In the genomic region with DNA sequence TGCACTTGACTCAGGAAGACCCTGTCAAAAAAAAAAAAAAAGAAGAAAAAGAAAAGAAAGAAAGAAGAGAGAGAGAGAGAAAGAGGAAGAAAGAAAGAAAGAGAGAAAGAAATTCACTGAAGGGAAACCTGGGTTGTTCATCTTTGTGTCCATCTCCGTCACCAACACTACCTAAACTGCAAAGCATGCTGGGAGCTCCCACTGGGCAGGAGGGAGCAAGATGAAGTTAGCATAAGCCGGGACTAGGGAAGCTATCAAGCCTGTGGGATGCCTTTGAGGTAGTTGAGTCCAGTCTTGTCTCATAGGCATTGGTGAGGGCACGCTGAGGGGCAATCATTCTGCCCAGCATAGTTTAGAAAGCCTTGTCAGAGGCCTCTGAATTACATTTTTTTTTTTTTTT, we compare ENCODE assay signal across 1 cellular context.
TF ChIP-seq lines count a peak whose summit lies in the region.

No MANE protein-coding gene starts in this region.

TF ChIP-seq in GM23338, 12 proteins besides CTCF, POLR2A, EP300 and RAD21:
- TF ChIP-seq, protein P1, sequence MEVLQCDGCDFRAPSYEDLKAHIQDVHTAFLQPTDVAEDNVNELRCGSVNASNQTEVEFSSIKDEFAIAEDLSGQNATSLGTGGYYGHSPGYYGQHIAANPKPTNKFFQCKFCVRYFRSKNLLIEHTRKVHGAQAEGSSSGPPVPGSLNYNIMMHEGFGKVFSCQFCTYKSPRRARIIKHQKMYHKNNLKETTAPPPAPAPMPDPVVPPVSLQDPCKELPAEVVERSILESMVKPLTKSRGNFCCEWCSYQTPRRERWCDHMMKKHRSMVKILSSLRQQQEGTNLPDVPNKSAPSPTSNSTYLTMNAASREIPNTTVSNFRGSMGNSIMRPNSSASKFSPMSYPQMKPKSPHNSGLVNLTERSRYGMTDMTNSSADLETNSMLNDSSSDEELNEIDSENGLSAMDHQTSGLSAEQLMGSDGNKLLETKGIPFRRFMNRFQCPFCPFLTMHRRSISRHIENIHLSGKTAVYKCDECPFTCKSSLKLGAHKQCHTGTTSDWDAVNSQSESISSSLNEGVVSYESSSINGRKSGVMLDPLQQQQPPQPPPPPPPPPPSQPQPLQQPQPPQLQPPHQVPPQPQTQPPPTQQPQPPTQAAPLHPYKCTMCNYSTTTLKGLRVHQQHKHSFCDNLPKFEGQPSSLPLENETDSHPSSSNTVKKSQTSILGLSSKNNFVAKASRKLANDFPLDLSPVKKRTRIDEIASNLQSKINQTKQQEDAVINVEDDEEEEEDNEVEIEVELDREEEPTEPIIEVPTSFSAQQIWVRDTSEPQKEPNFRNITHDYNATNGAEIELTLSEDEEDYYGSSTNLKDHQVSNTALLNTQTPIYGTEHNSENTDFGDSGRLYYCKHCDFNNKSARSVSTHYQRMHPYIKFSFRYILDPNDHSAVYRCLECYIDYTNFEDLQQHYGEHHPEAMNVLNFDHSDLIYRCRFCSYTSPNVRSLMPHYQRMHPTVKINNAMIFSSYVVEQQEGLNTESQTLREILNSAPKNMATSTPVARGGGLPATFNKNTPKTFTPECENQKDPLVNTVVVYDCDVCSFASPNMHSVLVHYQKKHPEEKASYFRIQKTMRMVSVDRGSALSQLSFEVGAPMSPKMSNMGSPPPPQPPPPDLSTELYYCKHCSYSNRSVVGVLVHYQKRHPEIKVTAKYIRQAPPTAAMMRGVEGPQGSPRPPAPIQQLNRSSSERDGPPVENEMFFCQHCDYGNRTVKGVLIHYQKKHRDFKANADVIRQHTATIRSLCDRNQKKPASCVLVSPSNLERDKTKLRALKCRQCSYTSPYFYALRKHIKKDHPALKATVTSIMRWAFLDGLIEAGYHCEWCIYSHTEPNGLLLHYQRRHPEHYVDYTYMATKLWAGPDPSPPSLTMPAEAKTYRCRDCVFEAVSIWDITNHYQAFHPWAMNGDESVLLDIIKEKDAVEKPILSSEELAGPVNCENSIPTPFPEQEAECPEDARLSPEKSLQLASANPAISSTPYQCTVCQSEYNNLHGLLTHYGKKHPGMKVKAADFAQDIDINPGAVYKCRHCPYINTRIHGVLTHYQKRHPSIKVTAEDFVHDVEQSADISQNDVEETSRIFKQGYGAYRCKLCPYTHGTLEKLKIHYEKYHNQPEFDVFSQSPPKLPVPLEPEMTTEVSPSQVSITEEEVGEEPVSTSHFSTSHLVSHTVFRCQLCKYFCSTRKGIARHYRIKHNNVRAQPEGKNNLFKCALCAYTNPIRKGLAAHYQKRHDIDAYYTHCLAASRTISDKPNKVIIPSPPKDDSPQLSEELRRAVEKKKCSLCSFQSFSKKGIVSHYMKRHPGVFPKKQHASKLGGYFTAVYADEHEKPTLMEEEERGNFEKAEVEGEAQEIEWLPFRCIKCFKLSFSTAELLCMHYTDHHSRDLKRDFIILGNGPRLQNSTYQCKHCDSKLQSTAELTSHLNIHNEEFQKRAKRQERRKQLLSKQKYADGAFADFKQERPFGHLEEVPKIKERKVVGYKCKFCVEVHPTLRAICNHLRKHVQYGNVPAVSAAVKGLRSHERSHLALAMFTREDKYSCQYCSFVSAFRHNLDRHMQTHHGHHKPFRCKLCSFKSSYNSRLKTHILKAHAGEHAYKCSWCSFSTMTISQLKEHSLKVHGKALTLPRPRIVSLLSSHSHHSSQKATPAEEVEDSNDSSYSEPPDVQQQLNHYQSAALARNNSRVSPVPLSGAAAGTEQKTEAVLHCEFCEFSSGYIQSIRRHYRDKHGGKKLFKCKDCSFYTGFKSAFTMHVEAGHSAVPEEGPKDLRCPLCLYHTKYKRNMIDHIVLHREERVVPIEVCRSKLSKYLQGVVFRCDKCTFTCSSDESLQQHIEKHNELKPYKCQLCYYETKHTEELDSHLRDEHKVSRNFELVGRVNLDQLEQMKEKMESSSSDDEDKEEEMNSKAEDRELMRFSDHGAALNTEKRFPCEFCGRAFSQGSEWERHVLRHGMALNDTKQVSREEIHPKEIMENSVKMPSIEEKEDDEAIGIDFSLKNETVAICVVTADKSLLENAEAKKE (CRISPR knock-in tag; IDR thresholded peaks at IDR 0.05): no peak
- no peak for TF ChIP-seq CREB1 (CRISPR knock-in tag; IDR thresholded peaks at IDR 0.05; ENCODE audit: low read depth)
- TF ChIP-seq JUNB (IDR thresholded peaks at IDR 0.05; ENCODE audit: unreplicated experiment): no peak
- no peak for TF ChIP-seq POLR2AphosphoS5 (IDR thresholded peaks at IDR 0.05; ENCODE audit: low read depth)
- no peak for TF ChIP-seq ZNF331 (CRISPR knock-in tag; IDR thresholded peaks at IDR 0.05; ENCODE audit: low read depth)
- TF ChIP-seq REST (IDR thresholded peaks at IDR 0.05; ENCODE audit: unreplicated experiment): no peak
- no peak for TF ChIP-seq STAT1 (IDR thresholded peaks at IDR 0.05; ENCODE audit: unreplicated experiment)
- TF ChIP-seq NANOG (IDR thresholded peaks at IDR 0.05; ENCODE audit: borderline replicate concordance): no peak
- no peak for TF ChIP-seq EZH2 (IDR thresholded peaks at IDR 0.05; ENCODE audit: low read depth, unreplicated experiment)
- no peak for TF ChIP-seq ZNF114 (CRISPR knock-in tag; IDR thresholded peaks at IDR 0.05)
- TF ChIP-seq ETS1 (IDR thresholded peaks at IDR 0.05): no peak
- no peak for TF ChIP-seq EZH2phosphoT487 (IDR thresholded peaks at IDR 0.05; ENCODE audit: unreplicated experiment)
